15 cellular contexts compared by ENCODE assay signal in the genomic region with DNA sequence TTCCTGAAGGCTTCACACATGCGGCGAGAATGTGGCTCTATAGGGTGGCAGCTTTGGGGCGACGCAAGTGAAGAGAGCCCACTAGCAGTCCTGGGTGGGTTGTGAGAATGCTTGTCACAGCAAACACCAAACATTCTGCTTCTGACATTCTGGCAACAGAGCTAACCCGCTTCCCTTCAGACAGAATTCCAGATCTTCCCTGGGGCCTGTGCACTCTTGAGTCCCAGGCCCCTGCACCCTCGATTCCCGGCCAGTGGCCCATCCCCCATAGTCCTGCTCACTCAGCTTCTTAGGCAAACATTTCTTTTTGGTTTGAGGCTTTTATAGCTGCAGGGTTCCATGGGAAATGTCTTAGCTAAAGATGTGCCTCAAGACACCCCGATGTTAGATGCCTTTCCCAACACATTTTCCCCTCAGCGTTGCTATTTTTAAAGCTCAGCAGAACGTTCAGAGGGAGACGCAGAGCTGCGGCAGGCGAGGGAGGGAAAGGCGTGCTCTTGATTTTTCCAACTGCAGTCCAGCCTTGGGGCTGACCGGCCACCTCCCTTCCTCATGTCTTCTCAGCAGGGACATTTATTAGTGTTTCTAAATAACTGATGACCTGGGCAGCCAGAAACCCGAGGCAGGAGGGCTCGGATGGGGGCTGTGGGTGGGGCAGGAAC. TPM values are rescaled to one million over a fixed set of nuclear protein-coding genes. Genes with fewer than 3 reads are reported as not detected.
A peak's percentile ranks its signal among the peaks of the same experiment; 100 is the strongest.
DNase-seq lines count a peak whose midpoint lies in the region; ATAC-seq and TF ChIP-seq lines count a peak whose summit lies in the region.
"Had no signal": no experiment of that assay in that cellular context is flagged by ENCODE, and none has a peak within 500 bp of the region (broad histone marks: within the 10 kb centered on the region; RNA-seq: fewer than 3 reads in every experiment).

No MANE protein-coding gene starts in this region.

- no peak overlapping the region for H2BK120ac ChIP-seq in H9 (ENCODE audit: low read depth, low read length, poor library complexity, severe bottlenecking)

- no peaks in the 10 kb centered on the region for H4K20me1 ChIP-seq in H9 (ENCODE audit: control insufficient read depth, insufficient read depth, insufficient read length)

- H3K23ac ChIP-seq in H9 (ENCODE audit: insufficient read length, low read depth, low read length), result no peak overlapping the region

- H3K9me3 Mint-ChIP-seq in H9, result peaks cover 3 to 10% of the 10 kb centered on the region in 2 experiments

- no peaks in the 10 kb centered on the region for H3K79me2 ChIP-seq in H9 (ENCODE audit: insufficient read depth, low read length)

- H4K5ac ChIP-seq in H9 (ENCODE audit: insufficient read length, low read depth, low read length), result no peak overlapping the region

- no peak overlapping the region for H4K8ac ChIP-seq in H9 (replicated peaks; ENCODE audit: insufficient read length, low read depth, low read length)

- no peaks in the 10 kb centered on the region for H3K79me1 ChIP-seq in H9 (ENCODE audit: insufficient read depth, low read depth, low read length, poor library complexity, severe bottlenecking)

- 0 out of 7 replicates have a peak, but pooled peaks cover 0 to 6% (median 2%) of the 10 kb centered on the region in 3 experiments for H3K36me3 Mint-ChIP-seq in H9 (ENCODE audit: insufficient read depth in 1 of 3, low read depth in 3 of 3)
- H3K36me3 Mint-ChIP-seq: natural killer cell treated with Interleukin-12 subunit alpha and Interleukin-12 subunit beta and Interleukin-15 and Interleukin-18, amount 100 ng/mL, for 72 hours had no signal

- TF ChIP-seq CTCF in H9 (conservative IDR thresholded peaks at IDR 0.05) (no peak), dorsolateral prefrontal cortex (IDR thresholded peaks at IDR 0.05 in 54 of 56, conservative IDR thresholded peaks at IDR 0.05 in 2 of 56; ENCODE audit: low read depth in 1 of 56, partially characterized antibody in 56 of 56) (no peak), gastrocnemius medialis (IDR thresholded peaks at IDR 0.05 in 4 of 5, conservative IDR thresholded peaks at IDR 0.05 in 1 of 5) (no peak)

- H3K27me3 ChIP-seq in H9 (ENCODE audit: insufficient read depth, low read length) (no peaks in the 10 kb centered on the region), dorsolateral prefrontal cortex (no peaks in the 10 kb centered on the region), gastrocnemius medialis (no peaks in the 10 kb centered on the region)

- H2AK5ac ChIP-seq in H9 (ENCODE audit: insufficient read length, low read length), result no peak overlapping the region

- peaks cover 20 to 27% of the 10 kb centered on the region in 2 experiments for H3K4me1 Mint-ChIP-seq in H9

- DNase-seq in H9 (peak; percentile 19), dorsolateral prefrontal cortex (peak in 3 of 10 donors; percentile 27 to 39 (median 37)), left colon (peak; percentile 3 to 28), gastrocnemius medialis (peak in 1 of 2 donors; percentile 9), RPMI8226 (no peak), RKO (ENCODE audit: low spot score) (no peak), NCI-H774 (lab: John Stamatoyannopoulos, UW) (no peak)
- DNase-seq: effector CD8-positive, alpha-beta T cell; IMR-90; mammary epithelial cell; NCI-H2107; NCI-H748 treated with DMSO at 0.1 percent for 48 hours had no signal

- no peaks in the 10 kb centered on the region for H3K36me3 ChIP-seq in gastrocnemius medialis

- no CpG with 5 or more reads among the region's 17 CpGs for WGBS in H9 (ENCODE audit: extremely low coverage, insufficient read length, low lambda C conversion rate)

- H2AFZ ChIP-seq in H9 (ENCODE audit: low read length), result no peak overlapping the region

- no peak overlapping the region for H3K4me2 ChIP-seq in H9 (ENCODE audit: insufficient read depth, insufficient read length, low read length)

- no peak overlapping the region for H2BK5ac ChIP-seq in H9 (ENCODE audit: insufficient read length, low read length)

- H3K56ac ChIP-seq in H9 (ENCODE audit: insufficient read length, low read depth, low read length), result no peak overlapping the region

- no peak overlapping the region for H2BK15ac ChIP-seq in H9 (ENCODE audit: low read depth, low read length)

- no peak overlapping the region for H3K9ac ChIP-seq in H9 (ENCODE audit: extremely low read depth, insufficient read length, low read length)

- no peak overlapping the region for H3T11ph ChIP-seq in H9 (ENCODE audit: low read length)

- no peak overlapping the region for H3K4me3 ChIP-seq in dorsolateral prefrontal cortex
- no peak overlapping the region for H3K4me3 ChIP-seq in gastrocnemius medialis

- no peak overlapping the region for H3K4ac ChIP-seq in H9 (ENCODE audit: low read depth, low read length)

- no peak overlapping the region for H2BK20ac ChIP-seq in H9 (ENCODE audit: low read depth, low read length, poor library complexity, severe bottlenecking)

- H2BK12ac ChIP-seq in H9 (ENCODE audit: insufficient read length, low read depth, low read length), result no peak overlapping the region

- no peak overlapping the region for H4K91ac ChIP-seq in H9 (ENCODE audit: insufficient read length, low read depth, low read length)

- H3K4me1 ChIP-seq in H9 (ENCODE audit: insufficient read depth, low read length) (no peaks in the 10 kb centered on the region), gastrocnemius medialis (peaks cover 24 to 52% of the 10 kb centered on the region in 2 donors)

- no peaks in the 10 kb centered on the region for H3K9me3 ChIP-seq in H9 (ENCODE audit: control insufficient read depth, low read depth, low read length)
- no peaks in the 10 kb centered on the region for H3K9me3 ChIP-seq in gastrocnemius medialis

- ATAC-seq in left colon, result peak; percentile 6
- no peak for ATAC-seq in gastrocnemius medialis
- ATAC-seq in activated CD4-positive, CD25-positive, alpha-beta regulatory T cell treated with anti-CD3 and anti-CD28 coated beads, Interleukin-2, amount 50 U/mL, for 24 hours, result no peak
- ATAC-seq: natural killer cell treated with Interleukin-12 subunit alpha and Interleukin-12 subunit beta and Interleukin-15 and Interleukin-18, amount 100 ng/mL, for 72 hours had no signal

- no peak overlapping the region; the same call in 1 of the 2 replicates for H3K14ac ChIP-seq in H9 (ENCODE audit: insufficient read depth, low read length)

- peak overlapping the region in 1 of 3 experiments; percentile 44; a peak in 1 of 7 replicates for H3K27ac Mint-ChIP-seq in H9
- H3K27ac Mint-ChIP-seq: activated T-helper 2 cell treated with anti-CD3 and anti-CD28 coated beads, Interferon-gamma antibody, Interleukin-2, Interleukin-4, amounts not matched to agents 10 μg/mL and 5 μg/mL and 100 μg/mL, durations not matched to agents 14 hours and 24 hours and 36 hours; natural killer cell treated with Interleukin-12 subunit alpha and Interleukin-12 subunit beta and Interleukin-15 and Interleukin-18, amount 100 ng/mL, for 72 hours had no signal

- H3K27ac ChIP-seq in H9 (ENCODE audit: insufficient read length, low read depth, low read length), result no peak overlapping the region
- peak overlapping the region in 58 of 59 donors; percentile 19 to 92 (median 83) for H3K27ac ChIP-seq in dorsolateral prefrontal cortex
- peak overlapping the region; percentile 63 to 96 (median 80) for H3K27ac ChIP-seq in gastrocnemius medialis

- peaks cover 9% of the 10 kb centered on the region for H3K27me3 Mint-ChIP-seq in H9 (ENCODE audit: low read depth)

- H3K18ac ChIP-seq in H9 (ENCODE audit: insufficient read length, low read depth, low read length), result no peak overlapping the region

- H3K23me2 ChIP-seq in H9 (ENCODE audit: insufficient read length, low read depth, low read length, poor library complexity, severe bottlenecking), result no peaks in the 10 kb centered on the region

- in situ Hi-C loops in gastrocnemius medialis (cut with MboI; ENCODE audit: low sequenced_read_pairs in 4 of 4), result no loop called here

- H3K4me3 Mint-ChIP-seq in H9, result no peak overlapping the region
- H3K4me3 Mint-ChIP-seq: natural killer cell treated with Interleukin-12 subunit alpha and Interleukin-12 subunit beta and Interleukin-15 and Interleukin-18, amount 100 ng/mL, for 72 hours had no signal

- intact Hi-C loops in dorsolateral prefrontal cortex (cut with DNase I), result loop anchor here in 1 of 2 donors (5.0 kb wide), 1 partner anchor 54 kb away; no protein-coding TSS in a partner anchor
- intact Hi-C loops in left colon (cut with DNase I, micrococcal nuclease), result no loop called here
- intact Hi-C loops in gastrocnemius medialis (cut with DNase I; ENCODE audit: low total_unique reads), result no loop called here

- TF ChIP-seq POLR2A in gastrocnemius medialis (IDR thresholded peaks at IDR 0.05), result no peak

RNA-seq across cellular contexts. Expression of a gene that starts 35.2 kb away (rescaled TPM):
- total RNA-seq in H9 (2021) (3.9 and 6.2 TPM in 2 replicates), dorsolateral prefrontal cortex (100 to 1,000 TPM in 24 of 120 experiments, 10 to 100 TPM in 96; 63.6 to 129 (median 87.7) TPM), left colon (10 to 100 TPM; 15.2 to 28.6 TPM), gastrocnemius medialis (10 to 100 TPM; 22.9 to 37.5 (median 30.1) TPM)

Comparison
In these comparisons a context has a peak if more than half of its experiments do, and no peak if none do; other contexts are left out.
1. DNase-seq: peak in H9 (single experiment) and left colon (2 of 2); none in RPMI8226 (single experiment), RKO (single experiment) and NCI-H774 (single experiment).